ENCODE assay signal across 27 cellular contexts in genomic region chr10:26311383-26311940, GRCh38.
DNase-seq lines count a peak whose midpoint lies in the region; ATAC-seq, FAIRE-seq and TF ChIP-seq lines count a peak whose summit lies in the region.
"Had no signal": no experiment of that assay in that cellular context is flagged by ENCODE, and none has a peak within 500 bp of the region (broad histone marks: within the 10 kb centered on the region; RNA-seq: fewer than 3 reads in every experiment).

No MANE protein-coding gene starts in this region.

- peak; percentile 6 to 18 for DNase-seq in A549 (ENCODE audit: low read depth in 1 of 2, low spot score in 1 of 2)
- DNase-seq in HCT116 (ENCODE audit: low read depth, low spot score): peak; percentile 2
- peak; percentile 19 to 55 for DNase-seq in H1 (ENCODE audit: low read depth in 1 of 2, low spot score in 2 of 2)
- DNase-seq in left kidney (ENCODE audit: low read depth, low spot score): peak; percentile 39
- no peak for DNase-seq in T-helper 2 cell treated with Interferon-gamma antibody and Interleukin-4, amounts not matched to agents 5 μg/mL and 100 μg/mL, for 36 hours (ENCODE audit: low spot score)
- DNase-seq in stimulated activated CD4-positive, alpha-beta T cell treated with anti-CD3 and anti-CD28 coated beads, Interleukin-4, amount 100 ng/mL, for 24 hours: no peak
- DNase-seq: activated CD4-positive, alpha-beta T cell treated with anti-CD3 and anti-CD28 coated beads, Interleukin-2, amount 50 U/mL, for 4 hours; activated naive CD4-positive, alpha-beta T cell treated with anti-CD3 and anti-CD28 coated beads, Interleukin-2, amount 50 U/mL, for 16 hours; amniotic stem cell; CD8-positive, alpha-beta memory T cell; DMS153; NCI-H1436; NCI-H446; PC-3; SHP77 treated with DMSO at 0.1 percent for 48 hours; stimulated activated naive CD8-positive, alpha-beta T cell treated with anti-CD3 and anti-CD28 coated beads, Interleukin-15, Interleukin-2, amounts not matched to agents 100 U/mL and 50 U/mL, for 24 hours; T-cell had no signal

- H3K4me3 ChIP-seq in A549 (no peak overlapping the region), HCT116 (replicated peaks in 1 of 2; ENCODE audit: low read depth in 1 of 2, low read length in 2 of 2) (no peak overlapping the region), H1 (ENCODE audit: extremely low read depth in 1 of 4, insufficient read depth in 2 of 4, low read depth in 3 of 4, low read length in 4 of 4) (no peak overlapping the region)
- H3K4me3 ChIP-seq: breast epithelium, prostate gland, thoracic aorta had no signal

- FAIRE-seq in A549 (lab: Jason Lieb, UNC) (no peak), H1 (lab: Jason Lieb, UNC) (peak; percentile 48)
- FAIRE-seq: H54 had no signal

- H4K8ac ChIP-seq in H1 (ENCODE audit: extremely low read depth, insufficient read depth, low read length): no peak overlapping the region; the same call in 1 of the 2 replicates

- no peak overlapping the region for H2BK120ac ChIP-seq in H1 (replicated peaks; ENCODE audit: low read depth, low read length)

- H3K4me2 ChIP-seq in A549: peak overlapping the region; percentile 35; the same call in 1 of the 3 replicates
- H3K4me2 ChIP-seq in HCT116 (ENCODE audit: low read length): no peak overlapping the region
- no peak overlapping the region; a peak in 1 of 4 replicates for H3K4me2 ChIP-seq in H1 (ENCODE audit: insufficient read depth in 1 of 2, low read depth in 2 of 2, low read length in 2 of 2)
- H3K4me2 ChIP-seq: KMS-11 had no signal

- H3K27me3 Mint-ChIP-seq in T-helper 2 cell treated with Interferon-gamma antibody and Interleukin-4, amounts not matched to agents 5 μg/mL and 100 μg/mL, for 36 hours (ENCODE audit: low read depth): peaks cover 14% of the 10 kb centered on the region

- H4K20me1 ChIP-seq in HCT116 (ENCODE audit: insufficient read depth) (no peaks in the 10 kb centered on the region), H1 (replicated peaks in 1 of 2; ENCODE audit: control insufficient read depth in 1 of 2, insufficient read depth in 2 of 2, low read length in 2 of 2) (no peaks in the 10 kb centered on the region)

- RAD21 ChIA-PET in HCT116 (lab: Charles Lee; ENCODE audit: low non-redundant PET in 1 of 2, low total read pairs in 2 of 2, uncharacterized antibody in 2 of 2, unreplicated experiment in 2 of 2): no interaction called here

- H3K4me1 ChIP-seq in A549 (peaks cover 3% of the 10 kb centered on the region; the same call in 1 of the 3 replicates), HCT116 (ENCODE audit: control insufficient read depth in 1 of 2, insufficient read depth in 2 of 2, low read length in 2 of 2) (no peaks in the 10 kb centered on the region; a peak in 1 of 4 replicates), H1 (replicated peaks in 1 of 4; ENCODE audit: control insufficient read depth in 3 of 4, insufficient read depth in 4 of 4, low read length in 3 of 4) (no peaks in the 10 kb centered on the region)
- H3K4me1 ChIP-seq: breast epithelium, prostate gland had no signal

- ATAC-seq in A549 (peak; percentile 74 to 84; a peak in 4 of 6 replicates), HCT116 (peak; percentile 90), HG03280 (IDR thresholded peaks at IDR 0.05; ENCODE audit: unreplicated experiment) (no peak), GM18511 (IDR thresholded peaks at IDR 0.05; ENCODE audit: unreplicated experiment) (no peak)
- ATAC-seq: left lobe of liver; PC-3; stimulated activated naive CD8-positive, alpha-beta T cell treated with anti-CD3 and anti-CD28 coated beads, Interleukin-15, Interleukin-2, amounts not matched to agents 100 U/mL and 50 U/mL, for 24 hours; T-cell had no signal

- H3K27me3 ChIP-seq in HCT116 (ENCODE audit: insufficient read depth, low read length) (peaks cover 38% of the 10 kb centered on the region; the same call in 1 of the 2 replicates), H1 (replicated peaks in 1 of 4; ENCODE audit: control insufficient read depth in 3 of 4, extremely low read depth in 1 of 4, insufficient read depth in 3 of 4, low read length in 3 of 4) (no peaks in the 10 kb centered on the region)

- H3K27ac Mint-ChIP-seq in T-helper 2 cell treated with Interferon-gamma antibody and Interleukin-4, amounts not matched to agents 5 μg/mL and 100 μg/mL, for 36 hours: no peak overlapping the region
- H3K27ac Mint-ChIP-seq: CD8-positive, alpha-beta memory T cell; memory B cell; T-cell had no signal

- H3K9me3 ChIP-seq in A549 (no peaks in the 10 kb centered on the region), HCT116 (ENCODE audit: control insufficient read depth in 1 of 2, insufficient read depth in 1 of 2, low read depth in 1 of 2, low read length in 2 of 2) (no peaks in the 10 kb centered on the region), H1 (ENCODE audit: insufficient read depth in 2 of 2, low read depth in 1 of 2, low read length in 1 of 2) (no peaks in the 10 kb centered on the region)
- H3K9me3 ChIP-seq: breast epithelium, prostate gland, thoracic aorta had no signal

- H3K9me3 Mint-ChIP-seq in T-helper 2 cell treated with Interferon-gamma antibody and Interleukin-4, amounts not matched to agents 5 μg/mL and 100 μg/mL, for 36 hours: no peaks in the 10 kb centered on the region
- H3K9me3 Mint-ChIP-seq: CD8-positive, alpha-beta memory T cell; memory B cell; T-cell had no signal

- no peak overlapping the region for H2BK12ac ChIP-seq in H1 (ENCODE audit: low read depth, low read length)

- H3K9ac ChIP-seq in HCT116 (ENCODE audit: low read length): no peak overlapping the region
- no peak overlapping the region for H3K9ac ChIP-seq in H1 (replicated peaks in 1 of 4; ENCODE audit: extremely low read depth in 1 of 4, low read depth in 3 of 4, low read length in 3 of 4)
- H3K9ac ChIP-seq: KMS-11 had no signal

- H3K23me2 ChIP-seq in H1 (ENCODE audit: low read depth, low read length): no peaks in the 10 kb centered on the region

- no peak for TF ChIP-seq EP300 in A549 (IDR thresholded peaks at IDR 0.05)
- TF ChIP-seq EP300 in H1 (IDR thresholded peaks at IDR 0.05; ENCODE audit: borderline replicate concordance in 1 of 2, low read depth in 2 of 2, low read length in 2 of 2): no peak

- H3K36me3 Mint-ChIP-seq in T-helper 2 cell treated with Interferon-gamma antibody and Interleukin-4, amounts not matched to agents 5 μg/mL and 100 μg/mL, for 36 hours (ENCODE audit: low read depth): no peaks in the 10 kb centered on the region
- H3K36me3 Mint-ChIP-seq: CD8-positive, alpha-beta memory T cell; memory B cell; T-cell had no signal

- no peak overlapping the region for H2BK15ac ChIP-seq in H1 (ENCODE audit: low read length)

- no peaks in the 10 kb centered on the region for H3K4me1 Mint-ChIP-seq in T-helper 2 cell treated with Interferon-gamma antibody and Interleukin-4, amounts not matched to agents 5 μg/mL and 100 μg/mL, for 36 hours (ENCODE audit: low read depth)
- H3K4me1 Mint-ChIP-seq: CD8-positive, alpha-beta memory T cell; T-cell had no signal

- H4K5ac ChIP-seq in H1 (ENCODE audit: insufficient read length, low read depth, low read length): no peak overlapping the region

- H3K14ac ChIP-seq in H1 (ENCODE audit: insufficient read length): no peak overlapping the region

- H4K91ac ChIP-seq in H1 (replicated peaks; ENCODE audit: insufficient read length, low read length): no peak overlapping the region

- TF ChIP-seq POLR2A in A549 (IDR thresholded peaks at IDR 0.05; ENCODE audit: low read length): no peak
- no peak for TF ChIP-seq POLR2A in HCT116 (IDR thresholded peaks at IDR 0.05; ENCODE audit: borderline replicate concordance, extremely low read depth, insufficient read depth, insufficient read length)
- TF ChIP-seq POLR2A in H1 (IDR thresholded peaks at IDR 0.05; ENCODE audit: control extremely low read depth in 1 of 2, low read depth in 2 of 2, low read length in 2 of 2): no peak

- H2AK5ac ChIP-seq in H1 (ENCODE audit: low read depth, low read length): no peak overlapping the region

- no peak overlapping the region for H3K56ac ChIP-seq in H1 (replicated peaks; ENCODE audit: insufficient read length, low read depth, low read length)

- H3K4me3 Mint-ChIP-seq in T-helper 2 cell treated with Interferon-gamma antibody and Interleukin-4, amounts not matched to agents 5 μg/mL and 100 μg/mL, for 36 hours: no peak overlapping the region
- H3K4me3 Mint-ChIP-seq: memory B cell, T-cell had no signal

- H3K9me2 ChIP-seq in HCT116 (ENCODE audit: insufficient read depth): no peaks in the 10 kb centered on the region

- H3K36me3 ChIP-seq in HCT116 (ENCODE audit: control insufficient read depth in 1 of 2, insufficient read depth in 2 of 2, low read length in 2 of 2) (no peaks in the 10 kb centered on the region), H1 (ENCODE audit: control insufficient read depth in 2 of 4, insufficient read depth in 4 of 4, low read length in 3 of 4) (no peaks in the 10 kb centered on the region)
- H3K36me3 ChIP-seq: breast epithelium, prostate gland, thoracic aorta had no signal

- H2AFZ ChIP-seq in HCT116 (ENCODE audit: low read depth, low read length, poor library complexity, severe bottlenecking) (no peak overlapping the region), H1 (ENCODE audit: low read length) (peak overlapping the region; percentile 94)

- no peak overlapping the region for H3K23ac ChIP-seq in H1 (ENCODE audit: insufficient read length)

- no peak overlapping the region for H3K4ac ChIP-seq in H1 (replicated peaks; ENCODE audit: insufficient read length, low read depth, low read length)

- TF ChIP-seq RAD21 in A549 (conservative IDR thresholded peaks at IDR 0.05 in 1 of 2, IDR thresholded peaks at IDR 0.05 in 1 of 2) (no peak), HCT116 (IDR thresholded peaks at IDR 0.05; ENCODE audit: low read depth) (no peak), H1 (IDR thresholded peaks at IDR 0.05 in 1 of 2, conservative IDR thresholded peaks at IDR 0.05 in 1 of 2; ENCODE audit: low read depth in 2 of 2, low read length in 2 of 2) (peak; percentile 23 to 47; a peak in 3 of 4 replicates)

- CTCF ChIA-PET in A549 (lab: Yijun Ruan, JAX) (interaction anchor here (0.6 kb wide), 1 partner anchor 156 kb away, joined by 3 read pairs; no protein-coding TSS in a partner anchor), HCT116 (lab: Charles Lee) (interaction anchor here (0.6 to 0.9 kb wide), 4 partner anchors 12 to 559 kb away, joined by 3 read pairs; no protein-coding TSS in a partner anchor), H1 (lab: Charles Lee; ENCODE audit: partially characterized antibody) (interaction anchor here (0.6 to 2.2 kb wide), 15 partner anchors 11 to 545 kb away, joined by 3 to 8 read pairs (median 3); no protein-coding TSS in a partner anchor)

- POLR2A ChIA-PET in A549 (lab: Yijun Ruan, JAX): no interaction called here
- POLR2A ChIA-PET in HCT116 (lab: Charles Lee): no interaction called here
- POLR2A ChIA-PET in H1 (lab: Charles Lee; ENCODE audit: partially characterized antibody): no interaction called here

- H3K79me1 ChIP-seq in H1 (ENCODE audit: low read depth, low read length): no peaks in the 10 kb centered on the region

- whole genome bisulfite sequencing in A549 (ENCODE audit: missing lambda C conversion rate): 58% methylated on average over 6 of the region's 6 CpGs
- 49% methylated on average over 6 of the region's 6 CpGs; no CpG with 5 or more reads in 1 of the 2 experiments for WGBS in H1 (ENCODE audit: extremely low coverage in 1 of 2, insufficient coverage in 1 of 2, insufficient read length in 1 of 2, insufficient replicate concordance in 2 of 2, low coverage in 1 of 2, low lambda C conversion rate in 2 of 2, missing lambda C conversion rate in 1 of 2), 2 experiments

- H3K18ac ChIP-seq in H1 (ENCODE audit: extremely low read depth, low read length): no peak overlapping the region

- intact Hi-C loops in HCT116 (cut with micrococcal nuclease): no loop called here

- H2BK5ac ChIP-seq in H1 (ENCODE audit: low read depth, low read length): no peak overlapping the region

- no peak overlapping the region for H2BK20ac ChIP-seq in H1 (ENCODE audit: low read length)

- no TSS peak for BruUV-seq in HCT116 (replicated peaks; lab: Mats Ljungman, UMichigan)

- TF ChIP-seq CTCF in A549 (IDR thresholded peaks at IDR 0.05) (no peak), HCT116 (IDR thresholded peaks at IDR 0.05 in 2 of 3, conservative IDR thresholded peaks at IDR 0.05 in 1 of 3; ENCODE audit: borderline replicate concordance in 1 of 3, insufficient read depth in 1 of 3, low read depth in 2 of 3, low read length in 2 of 3) (peak in 2 of 3 experiments; percentile 29 to 38; a peak in 2 of 6 replicates), H1 (IDR thresholded peaks at IDR 0.05; ENCODE audit: control extremely low read depth in 1 of 3, insufficient read depth in 1 of 3, low read depth in 1 of 3, low read length in 3 of 3) (peak; percentile 46 to 72 (median 49))

- no peak overlapping the region for H3K27ac ChIP-seq in A549
- no peak overlapping the region for H3K27ac ChIP-seq in HCT116 (ENCODE audit: low read depth, low read length)
- H3K27ac ChIP-seq in H1 (ENCODE audit: low read depth, low read length): no peak overlapping the region
- H3K27ac ChIP-seq: breast epithelium, epithelial cell of prostate, KMS-11, prostate gland, thoracic aorta had no signal

- H3K79me2 ChIP-seq in HCT116 (ENCODE audit: insufficient read depth, low read length): no peaks in the 10 kb centered on the region
- no peaks in the 10 kb centered on the region for H3K79me2 ChIP-seq in H1 (ENCODE audit: control insufficient read depth in 1 of 2, insufficient read depth in 2 of 2, low read length in 2 of 2)

Comparison
In these comparisons a context has a peak if more than half of its experiments do, and no peak if none do; other contexts are left out.
1. ATAC-seq: peak in A549 (2 of 2) and HCT116 (single experiment); none in HG03280 (single experiment) and GM18511 (single experiment).
2. DNase-seq: peak in A549 (2 of 2), HCT116 (single experiment), H1 (2 of 2) and left kidney (single experiment); none in T-helper 2 cell treated with Interferon-gamma antibody and Interleukin-4, amounts not matched to agents 5 μg/mL and 100 μg/mL, for 36 hours (single experiment) and stimulated activated CD4-positive, alpha-beta T cell treated with anti-CD3 and anti-CD28 coated beads, Interleukin-4, amount 100 ng/mL, for 24 hours (single experiment).
3. Of the 18 proteins assayed by ChIP-seq in both H1 and A549: peak only in H1: CTCF, MAX and RAD21; only in A549: none; in both: none; in neither: 15.